1 cellular context compared by ENCODE assay signal in genomic region chr2:7133521-7133920, GRCh38.
TF ChIP-seq lines count a peak whose summit lies in the region.

No MANE protein-coding gene starts in this region.

TF ChIP-seq in WTC11, 78 proteins besides CTCF, POLR2A, EP300 and RAD21 (continued from another document):
- no peak for TF ChIP-seq STAT6 (CRISPR knock-in tag; conservative IDR thresholded peaks at IDR 0.05; ENCODE audit: low read depth)
